ENCODE assay signal across 9 cellular contexts in genomic region chr11:46121328-46121723, GRCh38. TPM values are rescaled to one million over a fixed set of nuclear protein-coding genes. Genes with fewer than 3 reads are reported as not detected.
DNase-seq lines count a peak whose midpoint lies in the region; ATAC-seq, FAIRE-seq and TF ChIP-seq lines count a peak whose summit lies in the region.
"Had no signal": no experiment of that assay in that cellular context is flagged by ENCODE, and none has a peak within 500 bp of the region (broad histone marks: within the 10 kb centered on the region; RNA-seq: fewer than 3 reads in every experiment).

TSS of gene PHF21A (minus strand) at chr11:46121454. CDS start at chr11:46084219, 37,235 bp downstream.

- no peak for TF ChIP-seq CTCF in BE2C (IDR thresholded peaks at IDR 0.05; ENCODE audit: low read depth, low read length)
- no peak for TF ChIP-seq CTCF in lower lobe of right lung (IDR thresholded peaks at IDR 0.05)

- peak; percentile 52 for ATAC-seq in HG03442 (IDR thresholded peaks at IDR 0.05; ENCODE audit: unreplicated experiment)
- peak; percentile 92 to 95 for ATAC-seq in lower lobe of right lung

- H3K4me1 ChIP-seq in BE2C (no peaks in the 10 kb centered on the region), duodenal mucosa (ENCODE audit: control insufficient read depth in 1 of 2, insufficient read depth in 2 of 2, low read length in 2 of 2) (peaks cover 9 to 19% of the 10 kb centered on the region in 2 donors), lower lobe of right lung (peaks cover 29% of the 10 kb centered on the region)

- H3K9me3 ChIP-seq in BE2C (no peaks in the 10 kb centered on the region), duodenal mucosa (ENCODE audit: control insufficient read depth in 1 of 2, low read length in 2 of 2) (no peaks in the 10 kb centered on the region), lower lobe of right lung (no peaks in the 10 kb centered on the region)

- FAIRE-seq in GM19239 (lab: Jason Lieb, UNC) = peak; percentile 79
- FAIRE-seq: endometrium had no signal

- no peaks in the 10 kb centered on the region for H3K36me3 ChIP-seq in BE2C
- no peaks in the 10 kb centered on the region for H3K36me3 ChIP-seq in duodenal mucosa (ENCODE audit: control insufficient read depth in 1 of 2, insufficient read depth in 2 of 2, low read length in 2 of 2)
- H3K36me3 ChIP-seq in lower lobe of right lung = no peaks in the 10 kb centered on the region

- intact Hi-C loops in lower lobe of right lung (cut with DNase I) = no loop called here

- H3K27me3 ChIP-seq in BE2C (no peaks in the 10 kb centered on the region), duodenal mucosa (ENCODE audit: control insufficient read depth in 1 of 2, insufficient read depth in 2 of 2, low read length in 2 of 2) (no peaks in the 10 kb centered on the region), lower lobe of right lung (ENCODE audit: low read depth) (no peaks in the 10 kb centered on the region)

- peak within 1 kb of the TSS; percentile 83 for H3K27ac ChIP-seq in duodenal mucosa (ENCODE audit: low read depth, low read length)
- H3K27ac ChIP-seq in lower lobe of right lung = peak within 1 kb of the TSS; percentile 88

- DNase-seq in BE2C (peak; percentile 83), GM19239 (ENCODE audit: insufficient read length, low spot score) (peak; percentile 90), NCI-H748 treated with DMSO at 0.1 percent for 48 hours (lab: John Stamatoyannopoulos, UW) (peak; percentile 74), lower lobe of right lung (peak; percentile 93)
- DNase-seq in activated CD4-positive, alpha-beta T cell treated with anti-CD3 and anti-CD28 coated beads, Interleukin-2, amount 50 U/mL, for 48 hours = peak; percentile 89 to 92
- peak; percentile 84 to 87 (median 86) for DNase-seq in stimulated activated CD4-positive, alpha-beta T cell treated with anti-CD3 and anti-CD28 coated beads, TNF-alpha, amount 100 ng/mL, for 48 hours (ENCODE audit: low read depth in 3 of 3)

- H3K4me3 ChIP-seq in BE2C (ENCODE audit: low read depth, low read length) (peak within 1 kb of the TSS; percentile 73), duodenal mucosa (ENCODE audit: low read depth in 1 of 2, low read length in 2 of 2) (peak within 1 kb of the TSS; percentile 85 to 93), lower lobe of right lung (peak within 1 kb of the TSS; percentile 72)

- peak within 1 kb of the TSS; percentile 82 to 86 for H3K9ac ChIP-seq in duodenal mucosa (ENCODE audit: low read depth in 1 of 2, low read length in 2 of 2)

RNA-seq across cellular contexts. Expression of gene PHF21A, which starts in this region (rescaled TPM):
- polyA plus RNA-seq in BE2C (2012; ENCODE audit: insufficient read depth, insufficient read length, low read depth) = 19.6 TPM
- 48.4 TPM for total RNA-seq in lower lobe of right lung

Comparison
In these comparisons a context has a peak if more than half of its experiments do, and no peak if none do; other contexts are left out.
1. Peak in every context shown above with its lines: DNase-seq, ATAC-seq, H3K4me3 ChIP-seq and H3K27ac ChIP-seq.